ENCODE assay signal across 12 cellular contexts in genomic region chr11:110086892-110087309, GRCh38. TPM values are rescaled to one million over a fixed set of nuclear protein-coding genes. Genes with fewer than 3 reads are reported as not detected.
DNase-seq lines count a peak whose midpoint lies in the region; ATAC-seq and TF ChIP-seq lines count a peak whose summit lies in the region.
"Had no signal": no experiment of that assay in that cellular context is flagged by ENCODE, and none has a peak within 500 bp of the region (broad histone marks: within the 10 kb centered on the region; RNA-seq: fewer than 3 reads in every experiment).

No MANE protein-coding gene starts in this region.

- no peak overlapping the region for H3K4me3 ChIP-seq in AG10803 (ENCODE audit: low read length)
- H3K4me3 ChIP-seq in cardiac fibroblast (replicated peaks in 1 of 2; ENCODE audit: low read depth in 2 of 2, low read length in 2 of 2): no peak overlapping the region
- no peak overlapping the region for H3K4me3 ChIP-seq in lower lobe of right lung

- H3K27me3 ChIP-seq in lower lobe of right lung (ENCODE audit: low read depth): no peaks in the 10 kb centered on the region

- no peak overlapping the region for H3K27ac Mint-ChIP-seq in stimulated activated effector memory CD8-positive, alpha-beta T cell treated with anti-CD3 and anti-CD28 coated beads, Interleukin-12 subunit alpha, Interleukin-12 subunit beta, amount 100 ng/mL, for 72 hours
- H3K27ac Mint-ChIP-seq: stimulated activated naive CD8-positive, alpha-beta T cell treated with anti-CD3 and anti-CD28 coated beads, Interleukin-15, amount 100 ng/mL, for 72 hours had no signal

- ATAC-seq in lower lobe of right lung (peak in 1 of 2 donors; percentile 47), Right ventricle myocardium inferior (no peak), GM18909 (IDR thresholded peaks at IDR 0.05; ENCODE audit: poor library complexity, unreplicated experiment) (no peak)
- no peak for ATAC-seq in stimulated activated effector memory CD8-positive, alpha-beta T cell treated with anti-CD3 and anti-CD28 coated beads, Interleukin-12 subunit alpha, Interleukin-12 subunit beta, amount 100 ng/mL, for 72 hours
- ATAC-seq: stimulated activated naive CD8-positive, alpha-beta T cell treated with anti-CD3 and anti-CD28 coated beads, Interleukin-15, amount 100 ng/mL, for 72 hours had no signal

- no peaks in the 10 kb centered on the region for H3K9me3 ChIP-seq in lower lobe of right lung

- H3K36me3 ChIP-seq in lower lobe of right lung: no peaks in the 10 kb centered on the region

- no peaks in the 10 kb centered on the region for H3K36me3 Mint-ChIP-seq in stimulated activated effector memory CD8-positive, alpha-beta T cell treated with anti-CD3 and anti-CD28 coated beads, Interleukin-12 subunit alpha, Interleukin-12 subunit beta, amount 100 ng/mL, for 72 hours

- H3K27ac ChIP-seq in lower lobe of right lung: peak overlapping the region; percentile 7

- peaks cover 2% of the 10 kb centered on the region for H3K4me1 Mint-ChIP-seq in stimulated activated effector memory CD8-positive, alpha-beta T cell treated with anti-CD3 and anti-CD28 coated beads, Interleukin-12 subunit alpha, Interleukin-12 subunit beta, amount 100 ng/mL, for 72 hours
- H3K4me1 Mint-ChIP-seq: stimulated activated naive CD8-positive, alpha-beta T cell treated with anti-CD3 and anti-CD28 coated beads, Interleukin-15, amount 100 ng/mL, for 72 hours had no signal

- intact Hi-C loops in lower lobe of right lung (cut with DNase I) (no loop called here), Right ventricle myocardium inferior (cut with DNase I) (no loop called here)

- no peak overlapping the region for H3K4me3 Mint-ChIP-seq in stimulated activated effector memory CD8-positive, alpha-beta T cell treated with anti-CD3 and anti-CD28 coated beads, Interleukin-12 subunit alpha, Interleukin-12 subunit beta, amount 100 ng/mL, for 72 hours
- H3K4me3 Mint-ChIP-seq: stimulated activated naive CD8-positive, alpha-beta T cell treated with anti-CD3 and anti-CD28 coated beads, Interleukin-15, amount 100 ng/mL, for 72 hours had no signal

- no peaks in the 10 kb centered on the region for H3K9me3 Mint-ChIP-seq in stimulated activated effector memory CD8-positive, alpha-beta T cell treated with anti-CD3 and anti-CD28 coated beads, Interleukin-12 subunit alpha, Interleukin-12 subunit beta, amount 100 ng/mL, for 72 hours
- H3K9me3 Mint-ChIP-seq: stimulated activated naive CD8-positive, alpha-beta T cell treated with anti-CD3 and anti-CD28 coated beads, Interleukin-15, amount 100 ng/mL, for 72 hours had no signal

- H3K4me1 ChIP-seq in lower lobe of right lung: peaks cover 23% of the 10 kb centered on the region

- TF ChIP-seq CTCF in AG10803 (conservative IDR thresholded peaks at IDR 0.05; ENCODE audit: low read length) (no peak), cardiac fibroblast (IDR thresholded peaks at IDR 0.05; ENCODE audit: low read depth, low read length) (no peak), lower lobe of right lung (IDR thresholded peaks at IDR 0.05) (no peak)

- DNase-seq in AG10803 (ENCODE audit: low read depth) (peak; percentile 72), M059J (ENCODE audit: low read depth) (peak; percentile 81), cardiac fibroblast (ENCODE audit: low read depth in 2 of 2) (peak; percentile 78 to 95), lower lobe of right lung (no peak), NCI-H524 treated with DMSO at 0.1 percent for 48 hours (lab: John Stamatoyannopoulos, UW) (no peak), Right ventricle myocardium inferior (ENCODE audit: missing footprints) (no peak)
- no peak for DNase-seq in stimulated activated effector memory CD8-positive, alpha-beta T cell treated with anti-CD3 and anti-CD28 coated beads, Interleukin-12 subunit alpha, Interleukin-12 subunit beta, amount 100 ng/mL, for 72 hours (ENCODE audit: low spot score in 2 of 2)
- DNase-seq: anterior cingulate cortex; MM.1S; NCI-H524; stimulated activated naive CD8-positive, alpha-beta T cell treated with anti-CD3 and anti-CD28 coated beads, Interleukin-15, amount 100 ng/mL, for 72 hours had no signal

RNA-seq across cellular contexts. Expression of gene ZC3H12C, which starts 6.3 kb away (rescaled TPM):
- 11.9 and 14.8 TPM in 2 replicates for total RNA-seq in M059J (2014; rRNA removed; shearing (Covaris generic))
- 11.4 TPM for total RNA-seq in lower lobe of right lung
- 18.0 TPM for total RNA-seq in Right ventricle myocardium inferior

Comparison
In these comparisons a context has a peak if more than half of its experiments do, and no peak if none do; other contexts are left out.
1. DNase-seq: peak in AG10803 (single experiment), M059J (single experiment) and cardiac fibroblast (2 of 2); none in lower lobe of right lung (single experiment), NCI-H524 treated with DMSO at 0.1 percent for 48 hours (single experiment), Right ventricle myocardium inferior (single experiment) and stimulated activated effector memory CD8-positive, alpha-beta T cell treated with anti-CD3 and anti-CD28 coated beads, Interleukin-12 subunit alpha, Interleukin-12 subunit beta, amount 100 ng/mL, for 72 hours (0 of 2).